In the genomic region with DNA sequence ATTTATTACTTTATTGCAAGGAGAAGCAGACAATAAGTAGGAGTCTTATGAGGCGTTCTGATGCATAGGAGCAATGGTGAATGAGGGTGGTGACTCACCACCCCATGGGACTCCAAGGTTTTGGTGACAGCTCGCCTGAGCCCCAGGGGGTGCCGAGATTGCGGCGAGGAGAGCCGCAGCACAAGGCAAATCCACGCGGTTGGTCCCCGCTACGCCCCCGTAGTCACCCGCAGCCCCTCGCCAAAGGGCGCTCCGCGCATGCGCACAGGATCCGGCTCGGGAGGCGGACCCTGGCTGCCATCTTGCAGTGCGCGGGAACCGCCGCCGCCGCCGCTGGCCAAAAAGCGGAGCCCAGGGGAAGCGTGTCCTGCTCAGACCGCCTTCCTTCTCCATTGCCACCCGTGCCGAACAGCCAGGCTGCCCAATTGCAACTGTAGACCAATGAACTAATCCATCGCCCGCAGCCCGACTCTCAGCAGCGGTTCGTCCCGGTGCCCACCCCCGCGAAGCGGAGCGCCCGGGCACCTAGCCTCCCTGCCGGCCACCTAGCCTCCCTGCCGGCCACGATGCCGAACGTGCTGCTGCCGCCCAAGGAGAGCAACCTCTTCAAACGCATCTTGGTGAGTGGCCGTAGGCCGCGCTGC, we compare ENCODE assay signal across 1 cellular context.
TF ChIP-seq lines count a peak whose summit lies in the region.

A gene (plus strand): TSS at position 305 of the 644 bp plus-strand sequence. CDS start 262 bp downstream, at position 567.

TF ChIP-seq in HCT116, 20 proteins besides CTCF, POLR2A, EP300 and RAD21 (continued from another document):
- TF ChIP-seq, protein P1, sequence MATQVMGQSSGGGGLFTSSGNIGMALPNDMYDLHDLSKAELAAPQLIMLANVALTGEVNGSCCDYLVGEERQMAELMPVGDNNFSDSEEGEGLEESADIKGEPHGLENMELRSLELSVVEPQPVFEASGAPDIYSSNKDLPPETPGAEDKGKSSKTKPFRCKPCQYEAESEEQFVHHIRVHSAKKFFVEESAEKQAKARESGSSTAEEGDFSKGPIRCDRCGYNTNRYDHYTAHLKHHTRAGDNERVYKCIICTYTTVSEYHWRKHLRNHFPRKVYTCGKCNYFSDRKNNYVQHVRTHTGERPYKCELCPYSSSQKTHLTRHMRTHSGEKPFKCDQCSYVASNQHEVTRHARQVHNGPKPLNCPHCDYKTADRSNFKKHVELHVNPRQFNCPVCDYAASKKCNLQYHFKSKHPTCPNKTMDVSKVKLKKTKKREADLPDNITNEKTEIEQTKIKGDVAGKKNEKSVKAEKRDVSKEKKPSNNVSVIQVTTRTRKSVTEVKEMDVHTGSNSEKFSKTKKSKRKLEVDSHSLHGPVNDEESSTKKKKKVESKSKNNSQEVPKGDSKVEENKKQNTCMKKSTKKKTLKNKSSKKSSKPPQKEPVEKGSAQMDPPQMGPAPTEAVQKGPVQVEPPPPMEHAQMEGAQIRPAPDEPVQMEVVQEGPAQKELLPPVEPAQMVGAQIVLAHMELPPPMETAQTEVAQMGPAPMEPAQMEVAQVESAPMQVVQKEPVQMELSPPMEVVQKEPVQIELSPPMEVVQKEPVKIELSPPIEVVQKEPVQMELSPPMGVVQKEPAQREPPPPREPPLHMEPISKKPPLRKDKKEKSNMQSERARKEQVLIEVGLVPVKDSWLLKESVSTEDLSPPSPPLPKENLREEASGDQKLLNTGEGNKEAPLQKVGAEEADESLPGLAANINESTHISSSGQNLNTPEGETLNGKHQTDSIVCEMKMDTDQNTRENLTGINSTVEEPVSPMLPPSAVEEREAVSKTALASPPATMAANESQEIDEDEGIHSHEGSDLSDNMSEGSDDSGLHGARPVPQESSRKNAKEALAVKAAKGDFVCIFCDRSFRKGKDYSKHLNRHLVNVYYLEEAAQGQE (IDR thresholded peaks at IDR 0.05; ENCODE audit: low read depth), result no peak
- TF ChIP-seq ZFX (IDR thresholded peaks at IDR 0.05) (no peak; the same call in none of the 2 replicates), EGR1 (IDR thresholded peaks at IDR 0.05; ENCODE audit: low read depth) (peak; percentile 92), SP1 (IDR thresholded peaks at IDR 0.05; ENCODE audit: low read depth) (peak; percentile 50; the same call in 1 of the 2 replicates), YY1 (IDR thresholded peaks at IDR 0.05; ENCODE audit: extremely low read depth, insufficient replicate concordance, low read depth, low read length) (peak; percentile 88), CBX3 (IDR thresholded peaks at IDR 0.05; ENCODE audit: low read depth) (0 out of 2 replicates have a peak, but pooled peaks have one; percentile 24), ZNF274 (IDR thresholded peaks at IDR 0.05; ENCODE audit: low read depth, low read length) (no peak), POLR2AphosphoS5 (IDR thresholded peaks at IDR 0.05; ENCODE audit: low read depth, low read length) (peak; percentile 88), EZH2phosphoT487 (IDR thresholded peaks at IDR 0.05; ENCODE audit: borderline replicate concordance) (no peak), FOSL1 (IDR thresholded peaks at IDR 0.05; ENCODE audit: low read depth) (no peak), TCF7L2 (IDR thresholded peaks at IDR 0.05; ENCODE audit: borderline replicate concordance, extremely low read depth, insufficient read depth, insufficient read length) (no peak), EZH2 (IDR thresholded peaks at IDR 0.05) (no peak), SRF (IDR thresholded peaks at IDR 0.05; ENCODE audit: low read depth) (no peak)
- TF ChIP-seq, protein P2, sequence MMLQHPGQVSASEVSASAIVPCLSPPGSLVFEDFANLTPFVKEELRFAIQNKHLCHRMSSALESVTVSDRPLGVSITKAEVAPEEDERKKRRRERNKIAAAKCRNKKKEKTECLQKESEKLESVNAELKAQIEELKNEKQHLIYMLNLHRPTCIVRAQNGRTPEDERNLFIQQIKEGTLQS (IDR thresholded peaks at IDR 0.05), result no peak
- TF ChIP-seq, protein P3, sequence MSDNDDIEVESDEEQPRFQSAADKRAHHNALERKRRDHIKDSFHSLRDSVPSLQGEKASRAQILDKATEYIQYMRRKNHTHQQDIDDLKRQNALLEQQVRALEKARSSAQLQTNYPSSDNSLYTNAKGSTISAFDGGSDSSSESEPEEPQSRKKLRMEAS (IDR thresholded peaks at IDR 0.05), result peak; percentile 81; the same call in 1 of the 2 replicates
